In the genomic region with DNA sequence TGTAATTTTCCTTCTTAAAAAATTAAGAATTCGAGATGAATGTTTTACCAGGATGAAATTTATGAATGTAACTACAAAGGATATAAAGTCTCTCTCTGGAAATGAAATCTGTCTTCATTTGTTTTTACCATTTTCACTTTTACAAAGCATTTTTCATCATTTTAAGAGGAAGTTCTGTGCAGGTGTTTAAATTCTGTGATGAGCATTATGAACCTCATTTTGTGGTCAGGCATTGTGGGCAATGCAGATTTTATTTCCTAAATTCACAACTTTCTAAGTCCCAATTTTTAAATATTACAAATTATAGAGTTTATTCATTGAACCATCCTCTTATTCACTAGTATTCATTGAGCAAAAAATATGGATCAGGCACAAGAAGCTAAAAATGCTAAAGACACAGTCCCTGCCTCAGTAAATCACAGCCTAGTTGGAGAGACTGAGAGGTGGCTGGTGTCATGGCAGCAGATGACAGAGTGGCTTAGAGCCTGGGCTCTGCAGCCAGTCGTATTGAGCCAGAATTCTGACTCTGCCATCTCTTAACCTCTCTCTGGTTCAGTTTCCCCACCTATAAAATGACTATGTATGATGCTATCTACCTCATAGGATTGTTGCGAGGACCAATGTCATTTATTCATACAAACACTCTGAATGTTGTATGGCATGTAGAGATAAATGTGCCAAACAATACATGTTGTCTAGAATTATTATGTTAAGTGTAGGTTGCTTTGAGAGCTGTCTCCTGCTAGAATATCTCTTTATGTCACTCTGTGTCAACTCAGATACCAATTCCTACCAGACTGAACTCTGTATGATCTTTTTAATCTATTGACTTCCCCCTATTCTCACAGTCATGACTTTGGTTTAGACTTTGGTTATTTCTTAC, we compare ENCODE assay signal across 15 cellular contexts. TPM values are rescaled to one million over a fixed set of nuclear protein-coding genes. Genes with fewer than 3 reads are reported as not detected.
DNase-seq lines count a peak whose midpoint lies in the region; ATAC-seq and TF ChIP-seq lines count a peak whose summit lies in the region.
"Had no signal": no experiment of that assay in that cellular context is flagged by ENCODE, and none has a peak within 500 bp of the region (broad histone marks: within the 10 kb centered on the region; RNA-seq: fewer than 3 reads in every experiment).

No MANE protein-coding gene starts in this region.

- no peaks in the 10 kb centered on the region for H3K27me3 Mint-ChIP-seq in activated CD4-positive, alpha-beta T cell treated with anti-CD3 and anti-CD28 coated beads for 36 hours

- H3K27ac ChIP-seq in KOPT-K1 (ENCODE audit: low read depth, low read length, poor library complexity, severe bottlenecking) (peak overlapping the region; percentile 49), adrenal gland (peak overlapping the region in 4 of 5 donors; percentile 3 to 52 (median 34)), spleen (peak overlapping the region in 5 of 8 donors; percentile 24 to 54 (median 44)), substantia nigra (ENCODE audit: low read depth, low read length, poor library complexity, severe bottlenecking) (no peak overlapping the region)
- H3K27ac ChIP-seq: colonic mucosa, SK-N-MC had no signal

- peak; percentile 54 for DNase-seq in activated CD4-positive, alpha-beta T cell treated with anti-CD3 and anti-CD28 coated beads for 36 hours
- DNase-seq in activated CD4-positive, alpha-beta T cell treated with anti-CD3 and anti-CD28 coated beads for 1 hour = no peak
- DNase-seq in adrenal gland (peak in 1 of 7 donors; percentile 31), spleen (no peak), substantia nigra (lab: John Stamatoyannopoulos, UW) (no peak)
- DNase-seq: activated CD4-positive, alpha-beta T cell treated with anti-CD3 and anti-CD28 coated beads for 4 hours; colonic mucosa; NCI-H2029 treated with DMSO at 0.1 percent for 48 hours; occipital lobe; upper lobe of left lung had no signal

- peaks cover 5% of the 10 kb centered on the region for H3K9me3 Mint-ChIP-seq in activated CD4-positive, alpha-beta T cell treated with anti-CD3 and anti-CD28 coated beads for 36 hours (ENCODE audit: low read depth)

- peak; percentile 93 for ATAC-seq in activated CD4-positive, alpha-beta T cell treated with anti-CD3 and anti-CD28 coated beads for 36 hours
- ATAC-seq in GM21528 (IDR thresholded peaks at IDR 0.05; ENCODE audit: low FRiP score, unreplicated experiment) (no peak), GM21717 (IDR thresholded peaks at IDR 0.05; ENCODE audit: unreplicated experiment) (no peak)

- CTCF ChIA-PET in activated CD4-positive, alpha-beta T cell treated with anti-CD3 and anti-CD28 coated beads for 36 hours (lab: Charles Lee) = no interaction called here

- H3K9me3 ChIP-seq in KOPT-K1 (ENCODE audit: insufficient read depth, low read length, poor library complexity, severe bottlenecking) (no peaks in the 10 kb centered on the region), adrenal gland (replicated peaks in 1 of 3) (no peaks in the 10 kb centered on the region), spleen (peaks cover 0 to 9% (median 1%) of the 10 kb centered on the region in 8 donors)
- H3K9me3 ChIP-seq: colonic mucosa, upper lobe of left lung had no signal

- TF ChIP-seq CTCF in adrenal gland (IDR thresholded peaks at IDR 0.05) = no peak
- TF ChIP-seq CTCF in spleen (IDR thresholded peaks at IDR 0.05 in 8 of 11, conservative IDR thresholded peaks at IDR 0.05 in 3 of 11) = no peak

- no peaks in the 10 kb centered on the region for H3K36me3 Mint-ChIP-seq in activated CD4-positive, alpha-beta T cell treated with anti-CD3 and anti-CD28 coated beads for 36 hours (ENCODE audit: low read depth)

- POLR2A ChIA-PET in activated CD4-positive, alpha-beta T cell treated with anti-CD3 and anti-CD28 coated beads for 36 hours (lab: Charles Lee) = no interaction called here

- TF ChIP-seq POLR2A in adrenal gland (IDR thresholded peaks at IDR 0.05) (no peak), spleen (IDR thresholded peaks at IDR 0.05) (no peak)

- H3K36me3 ChIP-seq in KOPT-K1 (ENCODE audit: insufficient read depth, low read length) = no peaks in the 10 kb centered on the region
- no peaks in the 10 kb centered on the region for H3K36me3 ChIP-seq in adrenal gland (replicated peaks in 1 of 2)
- H3K36me3 ChIP-seq in spleen = no peaks in the 10 kb centered on the region
- H3K36me3 ChIP-seq: colonic mucosa, upper lobe of left lung had no signal

- H3K4me3 ChIP-seq in adrenal gland = no peak overlapping the region
- no peak overlapping the region for H3K4me3 ChIP-seq in spleen
- H3K4me3 ChIP-seq: colonic mucosa, lung, SK-N-MC, upper lobe of left lung had no signal

- no peak overlapping the region for H3K4me3 Mint-ChIP-seq in activated CD4-positive, alpha-beta T cell treated with anti-CD3 and anti-CD28 coated beads for 36 hours

- H3K27me3 ChIP-seq in adrenal gland (no peaks in the 10 kb centered on the region), spleen (replicated peaks in 1 of 7) (no peaks in the 10 kb centered on the region)
- H3K27me3 ChIP-seq: colonic mucosa, upper lobe of left lung had no signal

- intact Hi-C loops in activated CD4-positive, alpha-beta T cell treated with anti-CD3 and anti-CD28 coated beads for 36 hours (cut with DNase I, micrococcal nuclease) = no loop called here
- intact Hi-C loops in adrenal gland (cut with DNase I) = no loop called here
- intact Hi-C loops in spleen (cut with DNase I; ENCODE audit: low total_unique reads) = no loop called here

- H3K27ac Mint-ChIP-seq in activated CD4-positive, alpha-beta T cell treated with anti-CD3 and anti-CD28 coated beads for 36 hours = peak overlapping the region; percentile 69

- H3K4me1 Mint-ChIP-seq in activated CD4-positive, alpha-beta T cell treated with anti-CD3 and anti-CD28 coated beads for 36 hours = peaks cover 54% of the 10 kb centered on the region

- 65 to 78% (median 68%) methylated on average over 3 of the region's 3 CpGs for WGBS in adrenal gland, 4 donors
- WGBS in spleen, 5 donors = 57 to 78% (median 74%) methylated on average over 3 of the region's 3 CpGs

- H3K4me1 ChIP-seq in adrenal gland (replicated peaks in 1 of 2) (peaks cover 24 to 35% of the 10 kb centered on the region in 2 donors), spleen (peaks cover 20 to 55% (median 36%) of the 10 kb centered on the region in 6 donors)

RNA-seq across cellular contexts. Expression of gene TGFBR2, which starts 7.5 kb away (rescaled TPM):
- 10 to 100 TPM; 45.5 to 46.6 TPM for total RNA-seq in activated CD4-positive, alpha-beta T cell treated with anti-CD3 and anti-CD28 coated beads for 36 hours
- total RNA-seq in adrenal gland = 100 to 1,000 TPM; 142 to 296 (median 178) TPM
- polyA plus RNA-seq in adrenal gland = 100 to 1,000 TPM in 1 of 3 donors, 10 to 100 TPM in 2; 19.1 to 128 (median 20.8) TPM
- total RNA-seq in spleen = 100 to 1,000 TPM; 163 to 322 (median 277) TPM
- 10 to 100 TPM; 18.2 to 45.6 (median 33.7) TPM for polyA plus RNA-seq in spleen
